ENCODE assay signal across 9 cellular contexts in the genomic region with DNA sequence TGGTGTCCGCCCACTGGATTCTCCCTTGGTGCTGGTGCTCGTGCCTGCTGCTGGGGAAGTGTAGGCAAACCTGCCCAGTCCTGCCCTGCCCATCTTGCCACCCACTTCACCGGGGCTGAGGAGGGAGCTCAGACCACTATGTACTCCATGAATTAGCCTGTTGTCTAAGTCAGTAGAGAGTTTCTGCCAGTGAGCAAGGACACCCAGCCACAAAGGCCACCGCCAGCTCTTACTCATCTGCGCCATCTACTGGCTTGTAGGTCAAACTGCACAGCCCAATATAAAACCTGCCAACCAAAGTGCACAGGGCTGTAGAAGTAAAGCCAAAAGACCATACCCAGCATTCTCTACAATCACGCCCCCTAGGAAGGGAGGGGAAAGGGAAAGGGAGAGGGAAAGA.
A peak's percentile ranks its signal among the peaks of the same experiment; 100 is the strongest.
DNase-seq lines count a peak whose midpoint lies in the region; ATAC-seq and TF ChIP-seq lines count a peak whose summit lies in the region.
"Had no signal": no experiment of that assay in that cellular context is flagged by ENCODE, and none has a peak within 500 bp of the region (broad histone marks: within the 10 kb centered on the region; RNA-seq: fewer than 3 reads in every experiment).

No MANE protein-coding gene starts in this region.

- CTCF ChIA-PET in MCF 10A (lab: Yijun Ruan, JAX) = interaction anchor here (0.7 to 1.0 kb wide), 3 partner anchors 79 to 178 kb away, joined by 3 read pairs; no protein-coding TSS in a partner anchor

- ATAC-seq in GM21423 (IDR thresholded peaks at IDR 0.05; ENCODE audit: unreplicated experiment) = no peak

- H4K20me1 ChIP-seq in KMS-11 (ENCODE audit: insufficient read depth) = no peaks in the 10 kb centered on the region

- no peak overlapping the region for H3K27ac Mint-ChIP-seq in MCF 10A (ENCODE audit: low read depth, unreplicated experiment)
- H3K27ac Mint-ChIP-seq in neural crest cell (ENCODE audit: unreplicated experiment) = no peak overlapping the region
- no peak overlapping the region for H3K27ac Mint-ChIP-seq in activated T-cell treated with anti-CD3 and anti-CD28 coated beads, Interleukin-2, amount 50 U/mL, for 24 hours

- peaks cover 5% of the 10 kb centered on the region for H3K9me3 Mint-ChIP-seq in MCF 10A (ENCODE audit: unreplicated experiment)
- H3K9me3 Mint-ChIP-seq in neural crest cell = peaks cover 22% of the 10 kb centered on the region
- H3K9me3 Mint-ChIP-seq in activated T-cell treated with anti-CD3 and anti-CD28 coated beads, Interleukin-2, amount 50 U/mL, for 24 hours = peaks cover 46% of the 10 kb centered on the region

- H3K9ac ChIP-seq in KMS-11 = no peak overlapping the region

- BruUV-seq in MCF 10A (replicated peaks; lab: Mats Ljungman, UMichigan) = no TSS peak

- no peak overlapping the region for H3K27ac ChIP-seq in KMS-11

- H3K4me2 ChIP-seq in KMS-11 = no peak overlapping the region

- POLR2A ChIA-PET in MCF 10A (lab: Yijun Ruan, JAX) = no interaction called here

- no peaks in the 10 kb centered on the region for H3K79me2 ChIP-seq in KMS-11 (ENCODE audit: insufficient read depth, low read depth)

- DNase-seq in NCI-H2081 (lab: John Stamatoyannopoulos, UW) (peak; percentile 30 to 47), NCI-H2081 treated with DMSO at 0.1 percent for 48 hours (lab: John Stamatoyannopoulos, UW) (no peak), MCF 10A (ENCODE audit: unreplicated experiment) (peak; percentile 48), neural crest cell (ENCODE audit: low read depth, low spot score) (no peak), activated T-cell treated with anti-CD3 and anti-CD28 coated beads for 4 hours (no peak)
- DNase-seq in activated T-cell treated with anti-CD3 and anti-CD28 coated beads, Interleukin-2, amount 50 U/mL, for 24 hours = no peak
- DNase-seq: activated CD4-positive, alpha-beta T cell treated with anti-CD3 and anti-CD28 coated beads, Interleukin-2, amount 50 U/mL, for 48 hours had no signal

- no peak overlapping the region for H3K4me3 ChIP-seq in KMS-11 (IDR thresholded peaks at IDR 0.05; ENCODE audit: insufficient read depth, low read depth, low read length)

- no peak overlapping the region for H2AFZ ChIP-seq in KMS-11 (ENCODE audit: low read depth)

- H3K36me3 Mint-ChIP-seq in MCF 10A (ENCODE audit: insufficient read depth, unreplicated experiment) (no peaks in the 10 kb centered on the region), neural crest cell (ENCODE audit: low read depth) (peaks cover 39% of the 10 kb centered on the region)
- H3K36me3 Mint-ChIP-seq in activated T-cell treated with anti-CD3 and anti-CD28 coated beads, Interleukin-2, amount 50 U/mL, for 24 hours (ENCODE audit: low read depth) = peaks cover 7% of the 10 kb centered on the region

- intact Hi-C loops in MCF 10A (cut with micrococcal nuclease) = loop anchor here (1.0 kb wide), 1 partner anchor 120 kb away; no protein-coding TSS in a partner anchor

- no peaks in the 10 kb centered on the region for H3K27me3 ChIP-seq in KMS-11 (ENCODE audit: insufficient read depth, low read depth)

- H3K4me1 Mint-ChIP-seq in MCF 10A (ENCODE audit: insufficient read depth, unreplicated experiment) (no peaks in the 10 kb centered on the region), neural crest cell (no peaks in the 10 kb centered on the region)
- no peaks in the 10 kb centered on the region for H3K4me1 Mint-ChIP-seq in activated T-cell treated with anti-CD3 and anti-CD28 coated beads, Interleukin-2, amount 50 U/mL, for 24 hours (ENCODE audit: low read depth)

- H3K4me3 Mint-ChIP-seq in MCF 10A (ENCODE audit: unreplicated experiment) = no peak overlapping the region
- no peak overlapping the region for H3K4me3 Mint-ChIP-seq in neural crest cell
- H3K4me3 Mint-ChIP-seq in activated T-cell treated with anti-CD3 and anti-CD28 coated beads, Interleukin-2, amount 50 U/mL, for 24 hours = no peak overlapping the region

- peak; percentile 72 for TF ChIP-seq CTCF in KMS-11 (conservative IDR thresholded peaks at IDR 0.05; ENCODE audit: low read depth, low read length)
- peak; percentile 62 for TF ChIP-seq CTCF in MCF 10A (IDR thresholded peaks at IDR 0.05; ENCODE audit: unreplicated experiment)
- peak; percentile 51 for TF ChIP-seq CTCF in neural crest cell (conservative IDR thresholded peaks at IDR 0.05)

- H3K27me3 Mint-ChIP-seq in MCF 10A (ENCODE audit: insufficient read depth, unreplicated experiment) (no peaks in the 10 kb centered on the region), neural crest cell (ENCODE audit: low read depth) (no peaks in the 10 kb centered on the region)
- H3K27me3 Mint-ChIP-seq in activated T-cell treated with anti-CD3 and anti-CD28 coated beads, Interleukin-2, amount 50 U/mL, for 24 hours = peaks cover 5% of the 10 kb centered on the region

- H3K4me1 ChIP-seq in KMS-11 (ENCODE audit: low read depth, poor library complexity, severe bottlenecking) = no peaks in the 10 kb centered on the region

- H3K36me3 ChIP-seq in KMS-11 (ENCODE audit: insufficient read depth) = no peaks in the 10 kb centered on the region

Comparison
In these comparisons a context has a peak if more than half of its experiments do, and no peak if none do; other contexts are left out.
1. DNase-seq: peak in NCI-H2081 (2 of 2) and MCF 10A (single experiment); none in NCI-H2081 treated with DMSO at 0.1 percent for 48 hours (single experiment), neural crest cell (single experiment), activated T-cell treated with anti-CD3 and anti-CD28 coated beads, Interleukin-2, amount 50 U/mL, for 24 hours (single experiment) and activated T-cell treated with anti-CD3 and anti-CD28 coated beads for 4 hours (single experiment).
2. Peak in every context shown above with its lines, with median percentiles within 50 percentile points of each other: CTCF ChIP-seq.